ENCODE assay signal across 14 cellular contexts in genomic region chr3:17583530-17583929, GRCh38.
DNase-seq lines count a peak whose midpoint lies in the region; FAIRE-seq and TF ChIP-seq lines count a peak whose summit lies in the region.
"Had no signal": no experiment of that assay in that cellular context is flagged by ENCODE, and none has a peak within 500 bp of the region (broad histone marks: within the 10 kb centered on the region; RNA-seq: fewer than 3 reads in every experiment).

No MANE protein-coding gene starts in this region.

- H2BK15ac ChIP-seq in mesendoderm (replicated peaks; ENCODE audit: low read depth), result no peak overlapping the region

- no peak overlapping the region for H4K5ac ChIP-seq in mesendoderm (ENCODE audit: low read length)

- H3K4me3 ChIP-seq in HL-60 (replicated peaks; ENCODE audit: insufficient read depth, low read length) (no peak overlapping the region), mesendoderm (ENCODE audit: low read length) (no peak overlapping the region)

- no peaks in the 10 kb centered on the region for H3K27me3 ChIP-seq in HL-60 (ENCODE audit: insufficient read depth, poor library complexity, severe bottlenecking)
- H3K27me3 ChIP-seq in mesendoderm (ENCODE audit: insufficient read depth, low read length, poor library complexity), result no peaks in the 10 kb centered on the region

- WGBS in mesendoderm (ENCODE audit: extremely low coverage, insufficient coverage, low lambda C conversion rate), result no CpG with 5 or more reads among the region's 8 CpGs

- no peak overlapping the region for H3K9ac ChIP-seq in mesendoderm (ENCODE audit: low read length)

- no peak overlapping the region for H4K8ac ChIP-seq in mesendoderm (ENCODE audit: low read depth, low read length)

- H3K23ac ChIP-seq in mesendoderm (ENCODE audit: low read length), result no peak overlapping the region

- H3K56ac ChIP-seq in mesendoderm (ENCODE audit: low read length), result no peak overlapping the region

- H3K18ac ChIP-seq in mesendoderm (ENCODE audit: low read length), result no peak overlapping the region

- DNase-seq in HL-60 (ENCODE audit: low read depth in 1 of 2, low spot score in 1 of 2), result peak; percentile 4 to 71
- DNase-seq in NCI-H226, result peak; percentile 74
- DNase-seq in amniotic epithelial cell (ENCODE audit: low read depth), result peak; percentile 79
- peak; percentile 11 for DNase-seq in mesendoderm
- no peak for DNase-seq in T1000 (lab: John Stamatoyannopoulos, UW)
- DNase-seq in D721Med (ENCODE audit: insufficient read length, low spot score), result no peak
- DNase-seq in hepatic stellate cell (ENCODE audit: low spot score), result no peak
- DNase-seq: Kasumi-1, NCI-H1436, NCI-H2029 treated with DMSO at 0.1 percent for 48 hours, NCI-H510A treated with DMSO at 0.1 percent for 48 hours, Right ventricle myocardium superior had no signal

- no peaks in the 10 kb centered on the region for H3K79me1 ChIP-seq in mesendoderm (ENCODE audit: low read length)

- no peak overlapping the region for H2BK5ac ChIP-seq in mesendoderm (ENCODE audit: low read length)

- FAIRE-seq in D721Med (lab: Jason Lieb, UNC), result no peak
- FAIRE-seq: GM12892, RCC 7860 had no signal

- H3K27ac ChIP-seq in HL-60 (replicated peaks) (no peak overlapping the region), mesendoderm (ENCODE audit: low read depth, low read length) (no peak overlapping the region)

- H3K79me2 ChIP-seq in mesendoderm (ENCODE audit: control insufficient read depth, insufficient read depth, low read length), result no peaks in the 10 kb centered on the region

- H3K4me2 ChIP-seq in mesendoderm (ENCODE audit: low read length), result no peak overlapping the region

- TF ChIP-seq CTCF in HL-60 (IDR thresholded peaks at IDR 0.05; ENCODE audit: insufficient read depth, low read length), result no peak
- TF ChIP-seq CTCF in D721Med (IDR thresholded peaks at IDR 0.05; ENCODE audit: insufficient read depth, missing control alignments), result no peak

- no peak overlapping the region for H2AK5ac ChIP-seq in mesendoderm (ENCODE audit: low read length)

- H3K4ac ChIP-seq in mesendoderm (ENCODE audit: low read depth, low read length), result no peak overlapping the region

- no peak overlapping the region for H2BK120ac ChIP-seq in mesendoderm (ENCODE audit: low read depth, low read length)

- H3K4me1 ChIP-seq in mesendoderm (ENCODE audit: control insufficient read depth, low read depth, low read length), result no peaks in the 10 kb centered on the region

- no peaks in the 10 kb centered on the region for H3K36me3 ChIP-seq in mesendoderm (ENCODE audit: control insufficient read depth, insufficient read depth, low read length)

Comparison
In these comparisons a context has a peak if more than half of its experiments do, and no peak if none do; other contexts are left out.
1. DNase-seq: peak in HL-60 (2 of 2), NCI-H226 (single experiment), amniotic epithelial cell (single experiment) and mesendoderm (single experiment); none in T1000 (single experiment), D721Med (single experiment) and hepatic stellate cell (single experiment).